Comparison of ENCODE assay signal across 22 cellular contexts in genomic region chr10:17418249-17418648, GRCh38. TPM values are rescaled to one million over a fixed set of nuclear protein-coding genes. Genes with fewer than 3 reads are reported as not detected.
"Had no signal": no experiment of that assay in that cellular context is flagged by ENCODE, and none has a peak within 500 bp of the region (broad histone marks: within the 10 kb centered on the region; RNA-seq: fewer than 3 reads in every experiment).

No MANE protein-coding gene starts in this region.

- H3K27ac ChIP-seq: parathyroid adenoma, right atrium auricular region, tibial nerve had no signal

- H3K9ac ChIP-seq: parathyroid adenoma had no signal

- H3K4me1 ChIP-seq: breast epithelium, parathyroid adenoma, right atrium auricular region, tibial nerve had no signal

- DNase-seq: activated CD4-positive, alpha-beta T cell treated with anti-CD3 and anti-CD28 coated beads for 1 hour; activated CD4-positive, alpha-beta T cell treated with anti-CD3 and anti-CD28 coated beads, Interleukin-2, amount 50 U/mL, for 1 hour; activated CD8-positive, alpha-beta T cell treated with anti-CD3 and anti-CD28 coated beads for 36 hours; activated gamma-delta T cell treated with Interleukin-2 at 50 U/mL for 16 hours; activated naive CD4-positive, alpha-beta T cell treated with anti-CD3 and anti-CD28 coated beads, Interleukin-2, amount 50 U/mL, for 16 hours; activated T-cell treated with anti-CD3 and anti-CD28 coated beads, Interleukin-2, amount 50 U/mL, for 4 hours; amygdala; central memory CD4-positive, alpha-beta T cell; left cardiac atrium; mammary epithelial cell; naive thymus-derived CD4-positive, alpha-beta T cell; occipital lobe; stimulated activated CD4-positive, alpha-beta T cell treated with anti-CD3 and anti-CD28 coated beads, Interleukin-15, amount 100 ng/mL, for 24 hours; stimulated activated CD4-positive, alpha-beta T cell treated with anti-CD3 and anti-CD28 coated beads, Interleukin-2, amount 100 ng/mL, for 24 hours; stimulated activated naive CD4-positive, alpha-beta T cell; T-helper 9 cell had no signal

- H2AFZ ChIP-seq: parathyroid adenoma had no signal

- H3K36me3 ChIP-seq: breast epithelium, right atrium auricular region, tibial nerve had no signal

- ATAC-seq: activated CD8-positive, alpha-beta T cell treated with anti-CD3 and anti-CD28 coated beads for 36 hours; activated T-cell treated with anti-CD3 and anti-CD28 coated beads, Interleukin-2, amount 50 U/mL, for 4 hours; activated T-helper 17 cell treated with anti-CD3 and anti-CD28 coated beads, Interleukin-2, amount 50 U/mL, for 72 hours; left cardiac atrium; naive thymus-derived CD4-positive, alpha-beta T cell had no signal

- H3K9me3 ChIP-seq: breast epithelium, right atrium auricular region, tibial nerve had no signal

- H3K4me3 ChIP-seq: breast epithelium, right atrium auricular region, tibial nerve had no signal

- H3K27me3 ChIP-seq: breast epithelium, right atrium auricular region, tibial nerve had no signal

RNA-seq across cellular contexts. Expression of gene ST8SIA6, which starts 36.1 kb away (rescaled TPM):
- total RNA-seq: activated CD8-positive, alpha-beta T cell treated with anti-CD3 and anti-CD28 coated beads for 36 hours had no signal
- polyA plus RNA-seq: keratinocyte, mammary epithelial cell had no signal
